In the genomic region with DNA sequence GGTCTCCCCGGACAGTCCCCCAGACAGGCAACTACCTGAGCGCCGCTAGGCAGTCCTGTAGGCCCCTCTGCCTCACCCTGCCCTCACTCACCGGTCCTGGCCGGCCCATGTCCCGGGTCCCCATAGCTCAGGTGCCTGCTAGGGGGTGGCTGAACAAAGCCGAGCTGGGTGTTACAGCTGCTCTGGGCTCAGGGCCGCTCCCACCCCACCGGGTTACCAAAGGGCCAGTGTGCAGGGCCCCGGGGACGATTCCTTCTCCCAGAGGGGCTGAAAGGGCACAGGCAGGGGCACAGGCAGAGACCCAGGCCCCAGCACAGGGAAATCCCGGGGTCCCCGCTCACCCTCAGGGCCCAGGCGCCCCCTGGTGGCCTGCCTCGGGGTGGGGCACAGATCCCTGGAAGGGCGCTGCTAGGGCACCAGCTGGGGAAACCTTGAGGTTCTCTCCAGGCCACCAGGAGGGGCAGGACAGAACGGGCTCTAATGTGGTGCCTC, we compare ENCODE assay signal across 8 cellular contexts.
DNase-seq lines count a peak whose midpoint lies in the region; TF ChIP-seq lines count a peak whose summit lies in the region.

No MANE protein-coding gene starts in this region.

- H3K4me3 ChIP-seq in fibroblast of pulmonary artery (replicated peaks; ENCODE audit: low read depth, low read length) = no peak overlapping the region

- H3K4me3 Mint-ChIP-seq in progenitor cell of endocrine pancreas (ENCODE audit: low read depth) = no peak overlapping the region

- DNase-seq in DMS 273 (lab: John Stamatoyannopoulos, UW; ENCODE audit: unreplicated experiment) (peak; percentile 82), DMS 273 treated with DMSO at 0.1 percent for 48 hours (lab: John Stamatoyannopoulos, UW) (no peak), NCI-H774 (lab: John Stamatoyannopoulos, UW) (peak; percentile 26), fibroblast of pulmonary artery (ENCODE audit: low read depth) (peak; percentile 22), progenitor cell of endocrine pancreas (ENCODE audit: low spot score, unreplicated experiment) (peak; percentile 69), dedifferentiated amniotic fluid mesenchymal stem cell (ENCODE audit: extremely low spot score) (no peak), DMS153 treated with DMSO at 0.1 percent for 48 hours (lab: John Stamatoyannopoulos, UW; ENCODE audit: unreplicated experiment) (no peak)
- DNase-seq in activated T-cell treated with anti-CD3 and anti-CD28 coated beads, Interleukin-2, amount 50 U/mL, for 1 hour = peak; percentile 77

- no peak overlapping the region for H3K27ac Mint-ChIP-seq in progenitor cell of endocrine pancreas

- TF ChIP-seq CTCF in fibroblast of pulmonary artery (IDR thresholded peaks at IDR 0.05; ENCODE audit: low read length, missing control alignments) (peak; percentile 63), progenitor cell of endocrine pancreas (IDR thresholded peaks at IDR 0.05; ENCODE audit: unreplicated experiment) (peak; percentile 85)

- H3K27me3 Mint-ChIP-seq in progenitor cell of endocrine pancreas = peaks cover 34% of the 10 kb centered on the region

- H3K36me3 Mint-ChIP-seq in progenitor cell of endocrine pancreas (ENCODE audit: insufficient read depth) = no peaks in the 10 kb centered on the region

- H3K4me1 Mint-ChIP-seq in progenitor cell of endocrine pancreas (ENCODE audit: low read depth) = peaks cover 18% of the 10 kb centered on the region

- no peaks in the 10 kb centered on the region for H3K9me3 Mint-ChIP-seq in progenitor cell of endocrine pancreas (ENCODE audit: low read depth)

Comparison
In these comparisons a context has a peak if more than half of its experiments do, and no peak if none do; other contexts are left out.
1. DNase-seq: peak in DMS 273 (single experiment), NCI-H774 (single experiment), activated T-cell treated with anti-CD3 and anti-CD28 coated beads, Interleukin-2, amount 50 U/mL, for 1 hour (single experiment), fibroblast of pulmonary artery (single experiment) and progenitor cell of endocrine pancreas (single experiment); none in DMS 273 treated with DMSO at 0.1 percent for 48 hours (single experiment), dedifferentiated amniotic fluid mesenchymal stem cell (single experiment) and DMS153 treated with DMSO at 0.1 percent for 48 hours (single experiment).